1 cellular context compared by ENCODE assay signal in genomic region chr2:217142649-217143266, GRCh38.
TF ChIP-seq lines count a peak whose summit lies in the region.

No MANE protein-coding gene starts in this region.

TF ChIP-seq in GM23338, 12 proteins besides CTCF, POLR2A, EP300 and RAD21:
- TF ChIP-seq ZNF462 (CRISPR knock-in tag; IDR thresholded peaks at IDR 0.05) = no peak
- TF ChIP-seq EZH2 (IDR thresholded peaks at IDR 0.05; ENCODE audit: low read depth, unreplicated experiment) = no peak
- TF ChIP-seq CREB1 (CRISPR knock-in tag; IDR thresholded peaks at IDR 0.05; ENCODE audit: low read depth) = no peak
- no peak for TF ChIP-seq STAT1 (IDR thresholded peaks at IDR 0.05; ENCODE audit: unreplicated experiment)
- TF ChIP-seq EZH2phosphoT487 (IDR thresholded peaks at IDR 0.05; ENCODE audit: unreplicated experiment) = no peak
- TF ChIP-seq NANOG (IDR thresholded peaks at IDR 0.05; ENCODE audit: borderline replicate concordance) = no peak
- TF ChIP-seq POLR2AphosphoS5 (IDR thresholded peaks at IDR 0.05; ENCODE audit: low read depth) = no peak
- TF ChIP-seq ETS1 (IDR thresholded peaks at IDR 0.05) = no peak
- no peak for TF ChIP-seq ZNF114 (CRISPR knock-in tag; IDR thresholded peaks at IDR 0.05)
- TF ChIP-seq JUNB (IDR thresholded peaks at IDR 0.05; ENCODE audit: unreplicated experiment) = no peak
- no peak for TF ChIP-seq ZNF331 (CRISPR knock-in tag; IDR thresholded peaks at IDR 0.05; ENCODE audit: low read depth)
- TF ChIP-seq REST (IDR thresholded peaks at IDR 0.05; ENCODE audit: unreplicated experiment) = no peak
